In the genomic region with DNA sequence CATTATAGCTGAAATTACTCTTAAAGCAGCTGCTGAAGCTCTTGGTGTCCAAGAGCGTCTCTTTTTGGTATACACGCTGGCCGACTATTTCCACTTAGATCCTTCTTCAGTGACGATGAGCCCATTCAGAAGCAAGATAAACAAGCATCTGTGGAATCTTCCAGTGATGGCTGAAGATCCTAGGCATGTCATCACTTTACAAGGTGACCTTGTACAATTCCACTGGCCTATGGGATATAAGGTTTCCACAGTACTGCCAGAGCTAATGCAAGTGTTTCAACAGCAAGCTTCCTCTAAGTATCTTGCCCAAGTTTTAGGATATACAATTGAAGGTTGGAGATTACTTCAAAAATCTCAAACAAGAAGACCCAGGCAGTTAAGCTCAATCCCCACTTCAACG, we compare ENCODE assay signal across 24 cellular contexts.
"Had no signal": no experiment of that assay in that cellular context is flagged by ENCODE, and none has a peak within 500 bp of the region (broad histone marks: within the 10 kb centered on the region; RNA-seq: fewer than 3 reads in every experiment).

No MANE protein-coding gene starts in this region.

- H3K27me3 Mint-ChIP-seq: dendritic cell treated with granulocyte-macrophage colony-stimulating factor and Interleukin-4, amounts not matched to agents 40 ng/mL and 50 ng/mL, for 4 days; effector memory CD8-positive, alpha-beta T cell had no signal

- H3K27me3 ChIP-seq: colonic mucosa, dorsolateral prefrontal cortex, esophagus muscularis mucosa, esophagus squamous epithelium, foreskin keratinocyte, gastrocnemius medialis, gastroesophageal sphincter, heart left ventricle, heart right ventricle had no signal

- H3K9me3 ChIP-seq: colonic mucosa, esophagus muscularis mucosa, esophagus squamous epithelium, gastrocnemius medialis, gastroesophageal sphincter, heart left ventricle, heart right ventricle had no signal

- ATAC-seq: effector memory CD8-positive, alpha-beta T cell; esophagus mucosa; foreskin keratinocyte; gastroesophageal sphincter; heart left ventricle; heart right ventricle had no signal

- H3K27ac ChIP-seq: colonic mucosa, coronary artery, dorsolateral prefrontal cortex, epithelial cell of prostate, esophagus muscularis mucosa, esophagus squamous epithelium, foreskin keratinocyte, gastrocnemius medialis, gastroesophageal sphincter, heart left ventricle, heart right ventricle had no signal

- H3K27ac Mint-ChIP-seq: dendritic cell treated with granulocyte-macrophage colony-stimulating factor and Interleukin-4, amounts not matched to agents 40 ng/mL and 50 ng/mL, for 4 days; effector memory CD8-positive, alpha-beta T cell had no signal

- H3K4me1 ChIP-seq: colonic mucosa, esophagus muscularis mucosa, esophagus squamous epithelium, foreskin keratinocyte, gastrocnemius medialis, gastroesophageal sphincter, heart left ventricle, heart right ventricle had no signal

- H3K4me1 Mint-ChIP-seq: endodermal cell had no signal

- H3K36me3 ChIP-seq: colonic mucosa, esophagus muscularis mucosa, esophagus squamous epithelium, gastrocnemius medialis, gastroesophageal sphincter, heart left ventricle had no signal

- H3K9me3 Mint-ChIP-seq: dendritic cell treated with granulocyte-macrophage colony-stimulating factor and Interleukin-4, amounts not matched to agents 40 ng/mL and 50 ng/mL, for 4 days; effector memory CD8-positive, alpha-beta T cell; endodermal cell had no signal

- H3K4me3 ChIP-seq: colonic mucosa, coronary artery, dorsolateral prefrontal cortex, esophagus muscularis mucosa, esophagus squamous epithelium, gastrocnemius medialis, gastroesophageal sphincter, heart left ventricle, heart right ventricle had no signal

- H3K4me3 Mint-ChIP-seq: dendritic cell treated with granulocyte-macrophage colony-stimulating factor and Interleukin-4, amounts not matched to agents 40 ng/mL and 50 ng/mL, for 4 days; effector memory CD8-positive, alpha-beta T cell; endodermal cell had no signal

- DNase-seq: colonic mucosa; cortex of kidney; dermis blood vessel endothelial cell; dorsolateral prefrontal cortex; effector CD4-positive, alpha-beta T cell; effector CD8-positive, alpha-beta T cell; effector memory CD4-positive, alpha-beta T cell; effector memory CD8-positive, alpha-beta T cell; endodermal cell; erythroblast; esophagus squamous epithelium; foreskin fibroblast; foreskin keratinocyte; gastrocnemius medialis; glutamatergic neuron; head of caudate nucleus; heart left ventricle; heart right ventricle had no signal
